In genomic region chr19:45443462-45444317, GRCh38 we compare ENCODE assay signal across 8 cellular contexts. TPM values are rescaled to one million over a fixed set of nuclear protein-coding genes. Genes with fewer than 3 reads are reported as not detected.
DNase-seq lines count a peak whose midpoint lies in the region; ATAC-seq and TF ChIP-seq lines count a peak whose summit lies in the region.

No MANE protein-coding gene starts in this region.

- ATAC-seq in left colon (peak; percentile 81), GM21515 (IDR thresholded peaks at IDR 0.05; ENCODE audit: unreplicated experiment) (no peak)

- intact Hi-C loops in dorsolateral prefrontal cortex (cut with DNase I): no loop called here
- intact Hi-C loops in left colon (cut with DNase I, micrococcal nuclease): no loop called here

- H3K4me3 ChIP-seq in dorsolateral prefrontal cortex: peak overlapping the region; percentile 38 to 80 (median 61)

- DNase-seq in SKM-1 treated with dmso at 0.1 percent for 144 hours (lab: John Stamatoyannopoulos, UW; ENCODE audit: unreplicated experiment) (peak; percentile 26), SKM-1 (lab: John Stamatoyannopoulos, UW; ENCODE audit: unreplicated experiment) (no peak), NCI-H1436 (lab: John Stamatoyannopoulos, UW) (peak; percentile 84), dorsolateral prefrontal cortex (peak; percentile 36 to 92 (median 80)), left colon (peak; percentile 96 to 97)
- peak; percentile 66 for DNase-seq in activated CD4-positive, CD25-positive, alpha-beta regulatory T cell treated with anti-CD3 and anti-CD28 coated beads, Interleukin-2, amount 50 U/mL, for 72 hours
- DNase-seq in stimulated activated CD4-positive, alpha-beta T cell treated with anti-CD3 and anti-CD28 coated beads, Interleukin-2, amount 100 ng/mL, for 24 hours: peak; percentile 53 to 68

- no peaks in the 10 kb centered on the region for H3K27me3 ChIP-seq in dorsolateral prefrontal cortex

- peak overlapping the region in 58 of 59 donors; percentile 33 to 91 (median 83) for H3K27ac ChIP-seq in dorsolateral prefrontal cortex

- TF ChIP-seq CTCF in dorsolateral prefrontal cortex (IDR thresholded peaks at IDR 0.05 in 54 of 56, conservative IDR thresholded peaks at IDR 0.05 in 2 of 56; ENCODE audit: low read depth in 1 of 56, partially characterized antibody in 56 of 56): peak in 5 of 56 donors; percentile 8 to 30 (median 19)

RNA-seq across cellular contexts. Expression of gene ERCC1, which starts 20.0 kb away (rescaled TPM):
- total RNA-seq in dorsolateral prefrontal cortex: 10 to 100 TPM; 64.1 to 99.4 (median 79.0) TPM
- total RNA-seq in left colon: 10 to 100 TPM; 37.1 to 43.6 TPM

RNA-seq across cellular contexts. Expression of gene FOSB, which starts 24.1 kb away (rescaled TPM):
- total RNA-seq in dorsolateral prefrontal cortex (100 to 1,000 TPM in 2 of 120 experiments, 10 to 100 TPM in 32, 1 to 10 TPM in 86; 2.6 to 168 (median 7.7) TPM), left colon (10 to 100 TPM in 1 of 2 donors, 1 to 10 TPM in 1; 4.4 to 46.0 TPM)

RNA-seq across cellular contexts. Expression of gene POLR1G, which starts 37.2 kb away (rescaled TPM):
- total RNA-seq in dorsolateral prefrontal cortex: 10 to 100 TPM in 2 of 120 experiments, 1 to 10 TPM in 118; 2.4 to 10.7 (median 5.3) TPM
- 1 to 10 TPM; 3.0 to 3.2 TPM for total RNA-seq in left colon

RNA-seq across cellular contexts. Expression of gene PPP1R13L, which starts 38.8 kb away (rescaled TPM):
- total RNA-seq in dorsolateral prefrontal cortex (10 to 100 TPM in 68 of 120 experiments, 1 to 10 TPM in 52; 3.8 to 23.2 (median 11.0) TPM), left colon (10 to 100 TPM; 34.1 to 35.0 TPM)

RNA-seq across cellular contexts. Expression of gene RTN2, which starts 53.2 kb away (rescaled TPM):
- total RNA-seq in dorsolateral prefrontal cortex (100 to 1,000 TPM in 2 of 120 experiments, 10 to 100 TPM in 118; 18.9 to 124 (median 63.4) TPM), left colon (1 to 10 TPM; 3.4 to 6.1 TPM)
